In the genomic region with DNA sequence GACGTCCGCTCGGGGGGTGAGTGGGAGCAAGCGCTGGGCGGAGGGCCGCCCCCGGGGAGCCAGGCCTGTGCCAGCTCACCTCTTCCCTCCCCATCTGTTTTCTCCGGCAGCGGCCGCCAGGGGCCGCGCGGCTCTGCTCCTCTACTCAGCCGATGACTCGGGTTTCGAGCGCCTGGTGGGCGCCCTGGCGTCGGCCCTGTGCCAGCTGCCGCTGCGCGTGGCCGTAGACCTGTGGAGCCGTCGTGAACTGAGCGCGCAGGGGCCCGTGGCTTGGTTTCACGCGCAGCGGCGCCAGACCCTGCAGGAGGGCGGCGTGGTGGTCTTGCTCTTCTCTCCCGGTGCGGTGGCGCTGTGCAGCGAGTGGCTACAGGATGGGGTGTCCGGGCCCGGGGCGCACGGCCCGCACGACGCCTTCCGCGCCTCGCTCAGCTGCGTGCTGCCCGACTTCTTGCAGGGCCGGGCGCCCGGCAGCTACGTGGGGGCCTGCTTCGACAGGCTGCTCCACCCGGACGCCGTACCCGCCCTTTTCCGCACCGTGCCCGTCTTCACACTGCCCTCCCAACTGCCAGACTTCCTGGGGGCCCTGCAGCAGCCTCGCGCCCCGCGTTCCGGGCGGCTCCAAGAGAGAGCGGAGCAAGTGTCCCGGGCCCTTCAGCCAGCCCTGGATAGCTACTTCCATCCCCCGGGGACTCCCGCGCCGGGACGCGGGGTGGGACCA, we compare ENCODE assay signal across 1 cellular context.
TF ChIP-seq lines count a peak whose summit lies in the region.

No MANE protein-coding gene starts in this region.

TF ChIP-seq in HepG2, 621 proteins besides CTCF, POLR2A, EP300 and RAD21 (continued from another document and continues in another):
- TF ChIP-seq ZNF597 (CRISPR knock-in tag; IDR thresholded peaks at IDR 0.05), result no peak
- TF ChIP-seq ZNF10 (CRISPR knock-in tag; IDR thresholded peaks at IDR 0.05; ENCODE audit: borderline replicate concordance, low read depth), result no peak
- TF ChIP-seq, protein P1, sequence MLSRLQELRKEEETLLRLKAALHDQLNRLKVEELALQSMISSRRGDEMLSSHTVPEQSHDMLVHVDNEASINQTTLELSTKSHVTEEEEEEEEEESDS (CRISPR knock-in tag; IDR thresholded peaks at IDR 0.05; ENCODE audit: borderline replicate concordance), result no peak
- TF ChIP-seq, protein P2, sequence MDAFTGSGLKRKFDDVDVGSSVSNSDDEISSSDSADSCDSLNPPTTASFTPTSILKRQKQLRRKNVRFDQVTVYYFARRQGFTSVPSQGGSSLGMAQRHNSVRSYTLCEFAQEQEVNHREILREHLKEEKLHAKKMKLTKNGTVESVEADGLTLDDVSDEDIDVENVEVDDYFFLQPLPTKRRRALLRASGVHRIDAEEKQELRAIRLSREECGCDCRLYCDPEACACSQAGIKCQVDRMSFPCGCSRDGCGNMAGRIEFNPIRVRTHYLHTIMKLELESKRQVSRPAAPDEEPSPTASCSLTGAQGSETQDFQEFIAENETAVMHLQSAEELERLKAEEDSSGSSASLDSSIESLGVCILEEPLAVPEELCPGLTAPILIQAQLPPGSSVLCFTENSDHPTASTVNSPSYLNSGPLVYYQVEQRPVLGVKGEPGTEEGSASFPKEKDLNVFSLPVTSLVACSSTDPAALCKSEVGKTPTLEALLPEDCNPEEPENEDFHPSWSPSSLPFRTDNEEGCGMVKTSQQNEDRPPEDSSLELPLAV (CRISPR knock-in tag; conservative IDR thresholded peaks at IDR 0.05; ENCODE audit: low read depth), result no peak
- TF ChIP-seq HNRNPH1 (optimal IDR thresholded peaks at IDR 0.05; ENCODE audit: low read depth, low read length), result no peak
- TF ChIP-seq, protein P3, sequence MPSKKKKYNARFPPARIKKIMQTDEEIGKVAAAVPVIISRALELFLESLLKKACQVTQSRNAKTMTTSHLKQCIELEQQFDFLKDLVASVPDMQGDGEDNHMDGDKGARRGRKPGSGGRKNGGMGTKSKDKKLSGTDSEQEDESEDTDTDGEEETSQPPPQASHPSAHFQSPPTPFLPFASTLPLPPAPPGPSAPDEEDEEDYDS (CRISPR knock-in tag; IDR thresholded peaks at IDR 0.05), result no peak
- TF ChIP-seq FOXP1 (IDR thresholded peaks at IDR 0.05), result no peak
- no peak for TF ChIP-seq FOXP1 (CRISPR knock-in tag; IDR thresholded peaks at IDR 0.05)
- TF ChIP-seq, protein P4, sequence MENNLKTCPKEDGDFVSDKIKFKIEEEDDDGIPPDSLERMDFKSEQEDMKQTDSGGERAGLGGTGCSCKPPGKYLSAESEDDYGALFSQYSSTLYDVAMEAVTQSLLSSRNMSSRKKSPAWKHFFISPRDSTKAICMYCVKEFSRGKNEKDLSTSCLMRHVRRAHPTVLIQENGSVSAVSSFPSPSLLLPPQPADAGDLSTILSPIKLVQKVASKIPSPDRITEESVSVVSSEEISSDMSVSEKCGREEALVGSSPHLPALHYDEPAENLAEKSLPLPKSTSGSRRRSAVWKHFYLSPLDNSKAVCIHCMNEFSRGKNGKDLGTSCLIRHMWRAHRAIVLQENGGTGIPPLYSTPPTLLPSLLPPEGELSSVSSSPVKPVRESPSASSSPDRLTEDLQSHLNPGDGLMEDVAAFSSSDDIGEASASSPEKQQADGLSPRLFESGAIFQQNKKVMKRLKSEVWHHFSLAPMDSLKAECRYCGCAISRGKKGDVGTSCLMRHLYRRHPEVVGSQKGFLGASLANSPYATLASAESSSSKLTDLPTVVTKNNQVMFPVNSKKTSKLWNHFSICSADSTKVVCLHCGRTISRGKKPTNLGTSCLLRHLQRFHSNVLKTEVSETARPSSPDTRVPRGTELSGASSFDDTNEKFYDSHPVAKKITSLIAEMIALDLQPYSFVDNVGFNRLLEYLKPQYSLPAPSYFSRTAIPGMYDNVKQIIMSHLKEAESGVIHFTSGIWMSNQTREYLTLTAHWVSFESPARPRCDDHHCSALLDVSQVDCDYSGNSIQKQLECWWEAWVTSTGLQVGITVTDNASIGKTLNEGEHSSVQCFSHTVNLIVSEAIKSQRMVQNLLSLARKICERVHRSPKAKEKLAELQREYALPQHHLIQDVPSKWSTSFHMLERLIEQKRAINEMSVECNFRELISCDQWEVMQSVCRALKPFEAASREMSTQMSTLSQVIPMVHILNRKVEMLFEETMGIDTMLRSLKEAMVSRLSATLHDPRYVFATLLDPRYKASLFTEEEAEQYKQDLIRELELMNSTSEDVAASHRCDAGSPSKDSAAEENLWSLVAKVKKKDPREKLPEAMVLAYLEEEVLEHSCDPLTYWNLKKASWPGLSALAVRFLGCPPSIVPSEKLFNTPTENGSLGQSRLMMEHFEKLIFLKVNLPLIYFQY (CRISPR knock-in tag; IDR thresholded peaks at IDR 0.05; ENCODE audit: borderline replicate concordance), result peak; percentile 28; the same call in 1 of the 2 replicates
- no peak for TF ChIP-seq ZKSCAN1 (IDR thresholded peaks at IDR 0.05; ENCODE audit: low read length)
- TF ChIP-seq HCFC1 (IDR thresholded peaks at IDR 0.05; ENCODE audit: low read depth, low read length), result no peak
- TF ChIP-seq, protein P5, sequence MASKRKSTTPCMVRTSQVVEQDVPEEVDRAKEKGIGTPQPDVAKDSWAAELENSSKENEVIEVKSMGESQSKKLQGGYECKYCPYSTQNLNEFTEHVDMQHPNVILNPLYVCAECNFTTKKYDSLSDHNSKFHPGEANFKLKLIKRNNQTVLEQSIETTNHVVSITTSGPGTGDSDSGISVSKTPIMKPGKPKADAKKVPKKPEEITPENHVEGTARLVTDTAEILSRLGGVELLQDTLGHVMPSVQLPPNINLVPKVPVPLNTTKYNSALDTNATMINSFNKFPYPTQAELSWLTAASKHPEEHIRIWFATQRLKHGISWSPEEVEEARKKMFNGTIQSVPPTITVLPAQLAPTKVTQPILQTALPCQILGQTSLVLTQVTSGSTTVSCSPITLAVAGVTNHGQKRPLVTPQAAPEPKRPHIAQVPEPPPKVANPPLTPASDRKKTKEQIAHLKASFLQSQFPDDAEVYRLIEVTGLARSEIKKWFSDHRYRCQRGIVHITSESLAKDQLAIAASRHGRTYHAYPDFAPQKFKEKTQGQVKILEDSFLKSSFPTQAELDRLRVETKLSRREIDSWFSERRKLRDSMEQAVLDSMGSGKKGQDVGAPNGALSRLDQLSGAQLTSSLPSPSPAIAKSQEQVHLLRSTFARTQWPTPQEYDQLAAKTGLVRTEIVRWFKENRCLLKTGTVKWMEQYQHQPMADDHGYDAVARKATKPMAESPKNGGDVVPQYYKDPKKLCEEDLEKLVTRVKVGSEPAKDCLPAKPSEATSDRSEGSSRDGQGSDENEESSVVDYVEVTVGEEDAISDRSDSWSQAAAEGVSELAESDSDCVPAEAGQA (IDR thresholded peaks at IDR 0.05; ENCODE audit: low read depth), result no peak; the same call in 1 of the 2 replicates
- TF ChIP-seq, protein P5 (CRISPR knock-in tag; IDR thresholded peaks at IDR 0.05; ENCODE audit: borderline replicate concordance), result 0 out of 2 replicates have a peak, but pooled peaks have one; percentile 9
- no peak for TF ChIP-seq FOXO1 (CRISPR knock-in tag; IDR thresholded peaks at IDR 0.05)
- no peak for TF ChIP-seq PBX2 (CRISPR knock-in tag; IDR thresholded peaks at IDR 0.05)
- TF ChIP-seq, protein P6, sequence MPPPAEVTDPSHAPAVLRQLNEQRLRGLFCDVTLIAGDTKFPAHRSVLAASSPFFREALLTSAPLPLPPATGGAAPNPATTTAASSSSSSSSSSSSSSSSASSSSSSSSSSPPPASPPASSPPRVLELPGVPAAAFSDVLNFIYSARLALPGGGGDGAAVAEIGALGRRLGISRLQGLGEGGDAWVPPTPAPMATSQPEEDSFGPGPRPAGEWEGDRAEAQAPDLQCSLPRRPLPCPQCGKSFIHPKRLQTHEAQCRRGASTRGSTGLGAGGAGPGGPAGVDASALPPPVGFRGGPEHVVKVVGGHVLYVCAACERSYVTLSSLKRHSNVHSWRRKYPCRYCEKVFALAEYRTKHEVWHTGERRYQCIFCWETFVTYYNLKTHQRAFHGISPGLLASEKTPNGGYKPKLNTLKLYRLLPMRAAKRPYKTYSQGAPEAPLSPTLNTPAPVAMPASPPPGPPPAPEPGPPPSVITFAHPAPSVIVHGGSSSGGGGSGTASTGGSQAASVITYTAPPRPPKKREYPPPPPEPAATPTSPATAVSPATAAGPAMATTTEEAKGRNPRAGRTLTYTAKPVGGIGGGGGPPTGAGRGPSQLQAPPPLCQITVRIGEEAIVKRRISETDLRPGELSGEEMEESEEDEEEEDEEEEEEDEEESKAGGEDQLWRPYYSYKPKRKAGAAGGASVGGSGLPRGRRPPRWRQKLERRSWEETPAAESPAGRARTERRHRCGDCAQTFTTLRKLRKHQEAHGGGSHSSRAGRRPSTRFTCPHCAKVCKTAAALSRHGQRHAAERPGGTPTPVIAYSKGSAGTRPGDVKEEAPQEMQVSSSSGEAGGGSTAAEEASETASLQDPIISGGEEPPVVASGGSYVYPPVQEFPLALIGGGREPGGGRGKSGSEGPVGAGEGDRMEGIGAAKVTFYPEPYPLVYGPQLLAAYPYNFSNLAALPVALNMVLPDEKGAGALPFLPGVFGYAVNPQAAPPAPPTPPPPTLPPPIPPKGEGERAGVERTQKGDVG (CRISPR knock-in tag; IDR thresholded peaks at IDR 0.05; ENCODE audit: borderline replicate concordance), result no peak
- TF ChIP-seq GZF1 (CRISPR knock-in tag; IDR thresholded peaks at IDR 0.05), result no peak
- TF ChIP-seq ZNF616 (CRISPR knock-in tag; IDR thresholded peaks at IDR 0.05; ENCODE audit: low read depth), result no peak
- TF ChIP-seq TSC22D2 (CRISPR knock-in tag; IDR thresholded peaks at IDR 0.05; ENCODE audit: borderline replicate concordance), result 0 out of 2 replicates have a peak, but pooled peaks have one; percentile 48
- no peak for TF ChIP-seq ZSCAN30 (CRISPR knock-in tag; IDR thresholded peaks at IDR 0.05)
- TF ChIP-seq FOXK2 (IDR thresholded peaks at IDR 0.05), result no peak
- TF ChIP-seq MBD4 (IDR thresholded peaks at IDR 0.05; ENCODE audit: borderline replicate concordance, low read length), result no peak
- no peak for TF ChIP-seq TOPORS (CRISPR knock-in tag; IDR thresholded peaks at IDR 0.05)
- no peak; the same call in 1 of the 2 replicates for TF ChIP-seq SP5 (CRISPR knock-in tag; IDR thresholded peaks at IDR 0.05; ENCODE audit: borderline replicate concordance, low read depth)
- TF ChIP-seq, protein P7, sequence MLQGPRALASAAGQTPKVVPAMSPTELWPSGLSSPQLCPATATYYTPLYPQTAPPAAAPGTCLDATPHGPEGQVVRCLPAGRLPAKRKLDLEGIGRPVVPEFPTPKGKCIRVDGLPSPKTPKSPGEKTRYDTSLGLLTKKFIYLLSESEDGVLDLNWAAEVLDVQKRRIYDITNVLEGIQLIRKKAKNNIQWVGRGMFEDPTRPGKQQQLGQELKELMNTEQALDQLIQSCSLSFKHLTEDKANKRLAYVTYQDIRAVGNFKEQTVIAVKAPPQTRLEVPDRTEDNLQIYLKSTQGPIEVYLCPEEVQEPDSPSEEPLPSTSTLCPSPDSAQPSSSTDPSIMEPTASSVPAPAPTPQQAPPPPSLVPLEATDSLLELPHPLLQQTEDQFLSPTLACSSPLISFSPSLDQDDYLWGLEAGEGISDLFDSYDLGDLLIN (CRISPR knock-in tag; IDR thresholded peaks at IDR 0.05; ENCODE audit: borderline replicate concordance), result no peak
- no peak for TF ChIP-seq ZNF335 (CRISPR knock-in tag; IDR thresholded peaks at IDR 0.05)
- no peak for TF ChIP-seq CENPT (CRISPR knock-in tag; IDR thresholded peaks at IDR 0.05; ENCODE audit: low read depth)
- no peak for TF ChIP-seq ZNF280B (CRISPR knock-in tag; IDR thresholded peaks at IDR 0.05; ENCODE audit: borderline replicate concordance)
- no peak for TF ChIP-seq ZNF432 (CRISPR knock-in tag; IDR thresholded peaks at IDR 0.05; ENCODE audit: borderline replicate concordance)
- TF ChIP-seq U2AF1 (optimal IDR thresholded peaks at IDR 0.05; ENCODE audit: low read depth, low read length), result no peak
- TF ChIP-seq GABPB1 (CRISPR knock-in tag; IDR thresholded peaks at IDR 0.05), result peak; percentile 62; the same call in 1 of the 2 replicates
- TF ChIP-seq ZNF253 (CRISPR knock-in tag; IDR thresholded peaks at IDR 0.05; ENCODE audit: borderline replicate concordance), result no peak
- TF ChIP-seq SALL2 (CRISPR knock-in tag; IDR thresholded peaks at IDR 0.05), result no peak
- no peak; the same call in 1 of the 2 replicates for TF ChIP-seq FLYWCH1 (CRISPR knock-in tag; IDR thresholded peaks at IDR 0.05)
- TF ChIP-seq ZNF563 (CRISPR knock-in tag; IDR thresholded peaks at IDR 0.05), result no peak; the same call in 1 of the 2 replicates
